Comparison of ENCODE assay signal across 22 cellular contexts in the genomic region with DNA sequence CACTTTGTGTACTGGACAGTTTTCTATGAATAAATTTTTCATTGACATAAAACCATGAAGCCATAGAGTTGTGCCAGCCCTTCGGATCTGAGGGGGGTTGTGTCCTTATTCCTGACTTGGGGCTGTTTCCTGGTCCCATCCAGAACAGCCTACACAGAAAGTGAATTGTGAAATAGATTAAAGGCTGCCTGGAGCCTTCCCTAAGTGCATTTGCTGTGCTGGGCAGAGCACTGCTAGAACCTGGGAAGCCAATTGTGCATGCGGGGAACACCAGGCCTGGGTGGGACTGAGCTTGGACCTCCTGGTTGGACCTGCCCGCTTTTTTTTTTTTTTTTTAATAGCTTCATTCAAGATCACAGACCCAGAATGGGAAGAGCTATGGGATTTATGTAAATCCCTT.
DNase-seq lines count a peak whose midpoint lies in the region; ATAC-seq and TF ChIP-seq lines count a peak whose summit lies in the region.
"Had no signal": no experiment of that assay in that cellular context is flagged by ENCODE, and none has a peak within 500 bp of the region (broad histone marks: within the 10 kb centered on the region; RNA-seq: fewer than 3 reads in every experiment).

No MANE protein-coding gene starts in this region.

- no peak for TF ChIP-seq EP300 in transverse colon (IDR thresholded peaks at IDR 0.05; ENCODE audit: low read depth)

- no peak for TF ChIP-seq POLR2A in transverse colon (IDR thresholded peaks at IDR 0.05)

- in situ Hi-C loops in transverse colon (cut with MboI; ENCODE audit: low pct_ligation_motif_present in 1 of 4, low pct_unique_long_range_greater_than_20kb in 1 of 4, low sequenced_read_pairs in 3 of 4) (no loop called here), ACHN (cut with HindIII; ENCODE audit: low pct_ligation_motif_present, low pct_unique_long_range_greater_than_20kb, low sequenced_read_pairs) (no loop called here)

- no peak for ATAC-seq in RWPE2 (ENCODE audit: low read depth)
- ATAC-seq: left lung, Panc1, SK-N-SH treated with all-trans-retinoic acid at 6 μM for 48 hours had no signal

- H3K4me3 ChIP-seq in RWPE2 (ENCODE audit: severe bottlenecking): no peak overlapping the region
- no peak overlapping the region for H3K4me3 ChIP-seq in esophagus (ENCODE audit: low read depth in 1 of 2, low read length in 2 of 2)
- no peak overlapping the region for H3K4me3 ChIP-seq in mucosa of rectum (ENCODE audit: low read length in 2 of 2)
- H3K4me3 ChIP-seq in transverse colon: no peak overlapping the region
- H3K4me3 ChIP-seq: dorsolateral prefrontal cortex, heart right ventricle, left lung had no signal

- TF ChIP-seq CTCF in RWPE2 (IDR thresholded peaks at IDR 0.05; ENCODE audit: poor library complexity, severe bottlenecking): no peak
- TF ChIP-seq CTCF in transverse colon (IDR thresholded peaks at IDR 0.05): no peak

- H3K4me1 ChIP-seq in RWPE2 (ENCODE audit: insufficient read depth, poor library complexity, severe bottlenecking): peaks cover 31% of the 10 kb centered on the region
- peaks cover 0 to 5% of the 10 kb centered on the region in 2 donors for H3K4me1 ChIP-seq in esophagus (ENCODE audit: control insufficient read depth in 2 of 2, insufficient read depth in 2 of 2, low read length in 1 of 2)
- peaks cover 22 to 49% of the 10 kb centered on the region in 2 donors for H3K4me1 ChIP-seq in mucosa of rectum (ENCODE audit: control insufficient read depth in 2 of 2, insufficient read depth in 2 of 2, low read length in 2 of 2)
- peaks cover 3 to 55% (median 18%) of the 10 kb centered on the region in 4 donors for H3K4me1 ChIP-seq in transverse colon

- H3K36me3 ChIP-seq in RWPE2 (ENCODE audit: low read depth): peaks cover 18% of the 10 kb centered on the region
- H3K36me3 ChIP-seq in esophagus (ENCODE audit: control insufficient read depth in 2 of 2, insufficient read depth in 2 of 2, low read length in 1 of 2): peaks cover 7 to 14% of the 10 kb centered on the region in 2 donors
- H3K36me3 ChIP-seq in mucosa of rectum (ENCODE audit: control insufficient read depth in 2 of 2, insufficient read depth in 2 of 2, low read length in 2 of 2): peaks cover 6 to 22% of the 10 kb centered on the region in 2 donors
- H3K36me3 ChIP-seq in transverse colon: no peaks in the 10 kb centered on the region
- H3K36me3 ChIP-seq: left lung had no signal

- intact Hi-C loops in transverse colon (cut with DNase I; ENCODE audit: low total_unique reads): no loop called here

- H3K27ac ChIP-seq in RWPE2 (ENCODE audit: poor library complexity, severe bottlenecking) (peak overlapping the region; percentile 96), esophagus (ENCODE audit: low read depth in 2 of 2, low read length in 1 of 2) (peak overlapping the region; percentile 45 to 63), mucosa of rectum (ENCODE audit: low read depth in 2 of 2, low read length in 2 of 2) (peak overlapping the region; percentile 50 to 56), transverse colon (peak overlapping the region; percentile 83 to 88 (median 84))
- H3K27ac ChIP-seq: dorsolateral prefrontal cortex had no signal

- DNase-seq in RWPE2 (ENCODE audit: low spot score) (no peak), transverse colon (no peak), SKM-1 (lab: John Stamatoyannopoulos, UW; ENCODE audit: unreplicated experiment) (no peak), ACHN (no peak)
- no peak for DNase-seq in activated CD4-positive, CD25-positive, alpha-beta regulatory T cell (lab: John Stamatoyannopoulos, UW)
- DNase-seq: activated CD4-positive, alpha-beta T cell treated with anti-CD3 and anti-CD28 coated beads for 48 hours; activated naive CD4-positive, alpha-beta T cell treated with anti-CD3 and anti-CD28 coated beads for 36 hours; anterior cingulate cortex; CD4-positive, CD25-positive, alpha-beta regulatory T cell; central memory CD4-positive, alpha-beta T cell; dorsolateral prefrontal cortex; H9; heart right ventricle; left lung; MV-4-11; NCI-H510A treated with DMSO at 0.1 percent for 48 hours; nephron progenitor cell; substantia nigra had no signal

- WGBS in esophagus, 2 donors: 48 to 75% methylated on average over 3 of the region's 3 CpGs
- 20 to 82% methylated on average over 1 to 3 of the region's 3 CpGs for WGBS in transverse colon (ENCODE audit: low coverage in 1 of 2), 2 donors

- H3K9me3 ChIP-seq in RWPE2 (ENCODE audit: severe bottlenecking): no peaks in the 10 kb centered on the region
- no peaks in the 10 kb centered on the region for H3K9me3 ChIP-seq in esophagus (ENCODE audit: control insufficient read depth in 2 of 2, insufficient read depth in 1 of 2, low read depth in 1 of 2, low read length in 1 of 2)
- no peaks in the 10 kb centered on the region for H3K9me3 ChIP-seq in mucosa of rectum (ENCODE audit: control insufficient read depth in 2 of 2, low read length in 2 of 2)
- H3K9me3 ChIP-seq in transverse colon: no peaks in the 10 kb centered on the region
- H3K9me3 ChIP-seq: heart right ventricle, left lung had no signal

- H3K27me3 ChIP-seq in RWPE2 (ENCODE audit: insufficient read depth, poor library complexity, severe bottlenecking): no peaks in the 10 kb centered on the region
- H3K27me3 ChIP-seq in esophagus (ENCODE audit: control insufficient read depth in 1 of 2, insufficient read depth in 2 of 2, low read length in 2 of 2): no peaks in the 10 kb centered on the region
- H3K27me3 ChIP-seq in mucosa of rectum (ENCODE audit: control insufficient read depth in 2 of 2, insufficient read depth in 2 of 2, low read length in 2 of 2): no peaks in the 10 kb centered on the region
- no peaks in the 10 kb centered on the region for H3K27me3 ChIP-seq in transverse colon
- H3K27me3 ChIP-seq: dorsolateral prefrontal cortex, heart right ventricle, left lung had no signal

- H3K9ac ChIP-seq in mucosa of rectum (ENCODE audit: low read depth in 1 of 2, low read length in 2 of 2): no peak overlapping the region
